ENCODE assay signal across 10 cellular contexts in the genomic region with DNA sequence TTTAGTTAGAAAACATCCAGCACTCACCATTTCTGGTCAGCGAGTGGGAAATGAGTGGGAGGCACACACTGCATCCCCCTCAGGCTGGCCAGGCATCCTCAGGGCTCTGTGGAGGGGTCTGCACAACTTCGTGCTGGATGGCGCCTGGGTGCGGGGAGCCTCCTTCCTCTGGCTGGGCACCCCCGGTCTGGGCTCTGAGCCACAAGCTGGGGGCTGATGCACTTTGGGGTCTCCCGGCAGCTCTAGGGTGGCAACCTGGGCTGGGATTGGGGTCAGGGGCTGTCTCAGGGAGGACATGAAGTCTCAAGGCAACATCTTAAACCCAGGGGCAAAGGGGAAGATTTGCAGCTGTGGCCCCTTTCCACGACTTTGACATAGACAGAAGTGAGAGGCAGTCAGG. TPM values are rescaled to one million over a fixed set of nuclear protein-coding genes. Genes with fewer than 3 reads are reported as not detected.
"Had no signal": no experiment of that assay in that cellular context is flagged by ENCODE, and none has a peak within 500 bp of the region (broad histone marks: within the 10 kb centered on the region; RNA-seq: fewer than 3 reads in every experiment).

No MANE protein-coding gene starts in this region.

- H3K27ac Mint-ChIP-seq: GM23338, H9, HFFc6 had no signal

- H3K36me3 ChIP-seq: HAP-1 had no signal

- H3K4me1 ChIP-seq: HAP-1 had no signal

- H3K27ac ChIP-seq: GM23248 had no signal

- DNase-seq: GM23248, GOT3, H7, H9, HCEC 1CT, HFFc6 had no signal

- H3K4me3 ChIP-seq: GM23248, GM23338, HAP-1 had no signal

- ATAC-seq: GM23338, HCT116 had no signal

- H2AFZ ChIP-seq: GM23248, GM23338 had no signal

- FAIRE-seq: H54 had no signal

- H3K9me3 Mint-ChIP-seq: H9 had no signal

- H3K9me3 ChIP-seq: HAP-1 had no signal

- H3K4me1 Mint-ChIP-seq: H9 had no signal

- H3K4me2 ChIP-seq: GM23338 had no signal

- H3K9ac ChIP-seq: GM23248 had no signal

- H3K4me3 Mint-ChIP-seq: GM23338, H9, HFFc6 had no signal

RNA-seq across cellular contexts. Expression of a gene that starts 23.5 kb away (rescaled TPM):
- total RNA-seq: GM23248, HFFc6 had no signal
